Comparison of ENCODE assay signal across 9 cellular contexts in the genomic region with DNA sequence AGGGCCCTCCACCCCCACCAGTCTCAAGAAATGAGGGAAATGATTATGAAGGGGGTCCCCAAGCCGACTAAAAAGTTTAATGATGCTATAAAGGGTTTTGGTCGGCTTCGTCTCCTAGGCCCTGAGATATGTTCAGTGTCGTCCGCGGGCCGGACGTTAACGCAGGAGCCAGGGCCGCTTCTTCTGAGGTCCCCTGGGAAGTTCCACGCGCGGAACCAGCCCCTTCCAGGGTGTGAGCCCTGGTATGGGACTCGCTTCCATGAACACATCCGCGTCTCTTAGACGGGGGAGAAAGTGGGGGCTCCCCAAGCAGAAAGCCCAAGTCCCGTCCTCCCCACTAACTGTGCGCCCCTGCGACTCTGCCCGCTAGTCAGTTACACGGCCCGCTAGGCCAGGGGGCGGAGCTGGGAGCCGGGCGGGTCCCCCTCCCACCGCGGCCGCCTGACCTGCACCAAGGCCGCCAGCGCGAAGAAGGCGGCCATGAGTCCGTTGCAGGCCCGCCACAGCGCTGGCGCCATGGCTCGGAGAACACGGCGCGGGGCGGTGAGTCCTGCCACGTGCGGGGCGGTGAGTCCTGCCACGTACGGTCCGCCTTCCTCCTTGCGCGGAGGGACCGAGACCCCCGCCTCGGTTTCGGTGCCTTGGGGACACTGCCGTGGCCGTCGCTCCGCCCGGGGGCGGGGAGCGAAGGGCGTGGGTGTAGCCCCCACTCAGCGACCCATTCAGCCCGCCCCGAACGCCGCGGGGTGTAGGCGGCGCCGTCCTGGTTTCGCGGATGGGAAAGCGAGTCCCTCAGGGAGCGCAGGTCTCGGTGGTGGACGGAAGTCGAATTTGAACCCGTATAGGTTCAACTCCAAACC. TPM values are rescaled to one million over a fixed set of nuclear protein-coding genes. Genes with fewer than 3 reads are reported as not detected.
DNase-seq lines count a peak whose midpoint lies in the region; ATAC-seq lines count a peak whose summit lies in the region.
"Had no signal": no experiment of that assay in that cellular context is flagged by ENCODE, and none has a peak within 500 bp of the region (broad histone marks: within the 10 kb centered on the region; RNA-seq: fewer than 3 reads in every experiment).

A gene (minus strand): TSS at position 690 of the 860 bp plus-strand sequence. CDS start 172 bp downstream, at position 518.

- peak within 1 kb of the TSS in 1 of 3 donors; percentile 62 for H3K27ac Mint-ChIP-seq in IgD-negative memory B cell
- H3K27ac Mint-ChIP-seq in activated CD8-positive, alpha-beta memory T cell treated with anti-CD3 and anti-CD28 coated beads, Interleukin-2, amount 10 ng/mL, durations not matched to agents 7 days and 5 days = no peak within 1 kb of the TSS

- no peaks in the 10 kb centered on the region for H3K27me3 ChIP-seq in BLaER1

- peaks cover 3 to 9% (median 8%) of the 10 kb centered on the region in 3 donors for H3K4me1 Mint-ChIP-seq in IgD-negative memory B cell
- peaks cover 7% of the 10 kb centered on the region for H3K4me1 Mint-ChIP-seq in activated CD8-positive, alpha-beta memory T cell treated with anti-CD3 and anti-CD28 coated beads, Interleukin-2, amount 10 ng/mL, durations not matched to agents 7 days and 5 days

- peaks cover 10% of the 10 kb centered on the region for H3K36me3 ChIP-seq in BLaER1

- peak within 1 kb of the TSS; percentile 79 for H3K4me3 ChIP-seq in BLaER1

- peaks cover 10% of the 10 kb centered on the region for H3K27me3 Mint-ChIP-seq in IgD-negative memory B cell
- H3K27me3 Mint-ChIP-seq in activated CD8-positive, alpha-beta memory T cell treated with anti-CD3 and anti-CD28 coated beads, Interleukin-2, amount 10 ng/mL, durations not matched to agents 7 days and 5 days = peaks cover 9% of the 10 kb centered on the region

- ATAC-seq in GM19467 (IDR thresholded peaks at IDR 0.05; ENCODE audit: unreplicated experiment) = peak; percentile 65
- peak; percentile 73 for ATAC-seq in activated CD8-positive, alpha-beta memory T cell treated with anti-CD3 and anti-CD28 coated beads, Interleukin-2, amount 10 ng/mL, durations not matched to agents 7 days and 5 days

- CTCF ChIA-PET in activated CD8-positive, alpha-beta memory T cell treated with anti-CD3 and anti-CD28 coated beads, Interleukin-2, amount 10 ng/mL, durations not matched to agents 7 days and 5 days (lab: Charles Lee) = interaction anchor here (0.7 kb wide), 1 partner anchor 389 kb away, joined by 3 read pairs; no protein-coding TSS in a partner anchor

- peak within 1 kb of the TSS; percentile 89 for H3K27ac ChIP-seq in BLaER1
- H3K27ac ChIP-seq: KMS-11 had no signal

- H3K9me3 Mint-ChIP-seq in IgD-negative memory B cell = no peaks in the 10 kb centered on the region
- H3K9me3 Mint-ChIP-seq in activated CD8-positive, alpha-beta memory T cell treated with anti-CD3 and anti-CD28 coated beads, Interleukin-2, amount 10 ng/mL, durations not matched to agents 7 days and 5 days (ENCODE audit: low read depth) = no peaks in the 10 kb centered on the region

- H3K36me3 Mint-ChIP-seq in IgD-negative memory B cell = no peaks in the 10 kb centered on the region
- no peaks in the 10 kb centered on the region for H3K36me3 Mint-ChIP-seq in activated CD8-positive, alpha-beta memory T cell treated with anti-CD3 and anti-CD28 coated beads, Interleukin-2, amount 10 ng/mL, durations not matched to agents 7 days and 5 days

- peak within 1 kb of the TSS; percentile 87 to 94 (median 90) for H3K4me3 Mint-ChIP-seq in IgD-negative memory B cell
- peak within 1 kb of the TSS; percentile 74 for H3K4me3 Mint-ChIP-seq in activated CD8-positive, alpha-beta memory T cell treated with anti-CD3 and anti-CD28 coated beads, Interleukin-2, amount 10 ng/mL, durations not matched to agents 7 days and 5 days

- peak within 1 kb of the TSS; percentile 89 for H3K4me2 ChIP-seq in BLaER1
- H3K4me2 ChIP-seq: KMS-11 had no signal

- DNase-seq in activated CD8-positive, alpha-beta memory T cell treated with anti-CD3 and anti-CD28 coated beads, Interleukin-2, amount 10 ng/mL, durations not matched to agents 7 days and 5 days = peak; percentile 40
- DNase-seq in epidermal melanocyte (ENCODE audit: insufficient read length, low spot score) (peak; percentile 42), mesenteric fat pad (ENCODE audit: low spot score) (peak; percentile 93), COR-L47 (lab: John Stamatoyannopoulos, UW) (no peak)
- peak; percentile 30 for DNase-seq in stimulated activated CD8-positive, alpha-beta memory T cell treated with anti-CD3 and anti-CD28 coated beads, Interleukin-4, amount 100 ng/mL, for 24 hours (ENCODE audit: low read depth)

- H3K9me3 ChIP-seq in BLaER1 = no peaks in the 10 kb centered on the region

- H3K4me1 ChIP-seq in BLaER1 = peaks cover 17% of the 10 kb centered on the region

- H3K9ac ChIP-seq in BLaER1 = peak within 1 kb of the TSS; percentile 87
- H3K9ac ChIP-seq: KMS-11 had no signal

- no peaks in the 10 kb centered on the region for H4K20me1 ChIP-seq in BLaER1

RNA-seq across cellular contexts. Expression of the gene that starts here (rescaled TPM):
- polyA plus RNA-seq in IgD-negative memory B cell = 3.6 TPM
- total RNA-seq in activated CD8-positive, alpha-beta memory T cell treated with anti-CD3 and anti-CD28 coated beads, Interleukin-2, amount 10 ng/mL, durations not matched to agents 7 days and 5 days = under 1 TPM; 0.29 to 0.35 TPM
- total RNA-seq in mesenteric fat pad = 20.8 TPM

Comparison
In these comparisons a context has a peak if more than half of its experiments do, and no peak if none do; other contexts are left out.
1. RNA of the gene that starts here (total RNA-seq): 20.8 TPM in mesenteric fat pad (single experiment); 0.29 to 0.35 TPM in activated CD8-positive, alpha-beta memory T cell treated with anti-CD3 and anti-CD28 coated beads, Interleukin-2, amount 10 ng/mL, durations not matched to agents 7 days and 5 days; every median in the first group is over 10 times any median in the second.
2. Peak in DNase-seq and ATAC-seq in activated CD8-positive, alpha-beta memory T cell treated with anti-CD3 and anti-CD28 coated beads, Interleukin-2, amount 10 ng/mL, durations not matched to agents 7 days and 5 days; RNA of the gene not detected or under 1 TPM.